ENCODE assay signal across 1 cellular context in the genomic region with DNA sequence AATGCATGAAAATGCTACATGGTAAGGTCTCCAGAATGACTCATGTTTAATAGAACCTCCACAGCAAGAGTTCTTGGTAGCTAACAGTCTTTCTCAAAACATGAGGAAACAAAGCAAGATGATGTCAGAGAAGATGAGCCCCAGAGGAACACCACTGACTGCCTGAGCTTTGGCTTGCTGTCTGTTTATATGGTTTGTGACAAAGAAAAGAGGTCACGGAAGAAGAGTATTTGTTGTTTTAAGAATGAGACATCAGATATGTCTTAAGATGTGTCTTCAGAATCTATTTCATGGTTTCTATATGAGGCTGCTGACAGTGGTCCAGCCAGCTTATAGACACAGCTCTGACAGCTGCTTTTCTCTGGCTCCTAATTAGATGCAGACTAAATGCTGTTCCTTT.
TF ChIP-seq lines count a peak whose summit lies in the region.

No MANE protein-coding gene starts in this region.

TF ChIP-seq in IMR-90, 13 proteins besides CTCF, POLR2A, EP300 and RAD21 (continued from another document):
- no peak for TF ChIP-seq ELK1 (IDR thresholded peaks at IDR 0.05; ENCODE audit: borderline replicate concordance, low read depth, low read length)
